8 cellular contexts compared by ENCODE assay signal in the genomic region with DNA sequence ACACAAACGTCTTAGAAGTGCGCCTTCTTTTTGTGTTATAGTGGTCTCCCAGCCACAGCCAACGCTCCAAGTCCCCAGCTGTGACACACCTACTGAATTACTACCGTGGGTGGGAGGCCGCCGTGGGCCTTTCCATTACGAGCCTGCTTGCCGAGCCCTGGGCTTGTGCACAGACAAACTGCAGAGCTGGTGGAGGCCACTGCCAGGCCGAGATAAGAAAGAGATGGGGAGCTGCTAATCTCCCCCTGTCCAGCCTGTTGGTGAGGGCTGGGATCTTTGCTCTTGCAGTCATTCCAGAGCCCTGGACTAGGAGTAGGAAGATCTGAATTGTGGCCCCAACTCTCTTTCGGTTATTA. TPM values are rescaled to one million over a fixed set of nuclear protein-coding genes. Genes with fewer than 3 reads are reported as not detected.
DNase-seq lines count a peak whose midpoint lies in the region; ATAC-seq and TF ChIP-seq lines count a peak whose summit lies in the region.

No MANE protein-coding gene starts in this region.

- CTCF ChIA-PET in Panc1 (lab: Charles Lee), result no interaction called here
- CTCF ChIA-PET in naive thymus-derived CD4-positive, alpha-beta T cell (lab: Charles Lee), result interaction anchor here (0.6 to 1.4 kb wide), 5 partner anchors 9 to 253 kb away, joined by 3 to 6 read pairs (median 4); partner anchors contain the start of genes C2CD2L and VPS11

- peaks cover 7 to 44% (median 17%) of the 10 kb centered on the region in 7 donors for H3K4me1 Mint-ChIP-seq in naive thymus-derived CD4-positive, alpha-beta T cell

- H3K27ac ChIP-seq in Panc1 (ENCODE audit: low read length) (peak overlapping the region; percentile 94), coronary artery (peak overlapping the region; percentile 82 to 86), vagina (peak overlapping the region; percentile 63)
- peak overlapping the region; percentile 81 for H3K27ac ChIP-seq in naive thymus-derived CD4-positive, alpha-beta T cell (ENCODE audit: low read depth, low read length)

- H3K4me3 Mint-ChIP-seq in naive thymus-derived CD4-positive, alpha-beta T cell, result peak overlapping the region; percentile 85 to 98 (median 94)

- H3K27ac Mint-ChIP-seq in naive thymus-derived CD4-positive, alpha-beta T cell, result peak overlapping the region; percentile 87 to 97 (median 93)

- TF ChIP-seq CTCF in Panc1 (IDR thresholded peaks at IDR 0.05), result no peak
- no peak for TF ChIP-seq CTCF in coronary artery (IDR thresholded peaks at IDR 0.05)
- TF ChIP-seq CTCF in vagina (IDR thresholded peaks at IDR 0.05), result no peak

- H3K4me3 ChIP-seq in Panc1 (ENCODE audit: low read depth in 2 of 2, low read length in 2 of 2) (peak overlapping the region; percentile 73 to 92), coronary artery (peak overlapping the region; percentile 69), vagina (peak overlapping the region; percentile 63 to 80)
- H3K4me3 ChIP-seq in naive thymus-derived CD4-positive, alpha-beta T cell (ENCODE audit: low read length), result peak overlapping the region; percentile 81

- in situ Hi-C loops in Panc1 (cut with HindIII; ENCODE audit: low pct_unique_long_range_greater_than_20kb, low sequenced_read_pairs), result no loop called here

- BruUV-seq in Panc1 (replicated peaks; lab: Mats Ljungman, UMichigan), result TSS peak; percentile 94

- peak; percentile 13 for DNase-seq in AG08396 (ENCODE audit: low spot score)
- no peak for DNase-seq in Panc1 (ENCODE audit: low read depth, low spot score)
- DNase-seq in coronary artery (ENCODE audit: low spot score), result no peak
- DNase-seq in naive thymus-derived CD4-positive, alpha-beta T cell, result peak in 2 of 9 donors; percentile 46 to 52
- no peak for DNase-seq in vagina (ENCODE audit: extremely low spot score in 2 of 2)
- no peak for DNase-seq in DMS79 treated with DMSO at 0.1 percent for 48 hours (lab: John Stamatoyannopoulos, UW)
- DNase-seq in NCI-H128 (lab: John Stamatoyannopoulos, UW; ENCODE audit: unreplicated experiment), result no peak

- no peak for TF ChIP-seq POLR2A in vagina (IDR thresholded peaks at IDR 0.05)

- intact Hi-C loops in Panc1 (cut with micrococcal nuclease; ENCODE audit: unreplicated experiment) (no loop called here), vagina (cut with DNase I) (no loop called here)
- intact Hi-C loops in naive thymus-derived CD4-positive, alpha-beta T cell (cut with micrococcal nuclease), result loop anchor here (1.0 to 2.0 kb wide), 8 partner anchors 10 to 67 kb away; partner anchors contain the start of genes DPAGT1 (in 1 of the 2), HINFP (in 1 of the 2), HYOU1 (in 1 of the 2) and RPS25 (in 1 of the 2)

- H3K4me1 ChIP-seq in Panc1 (ENCODE audit: control insufficient read depth, insufficient read depth, low read length), result peaks cover 10% of the 10 kb centered on the region
- H3K4me1 ChIP-seq in naive thymus-derived CD4-positive, alpha-beta T cell (ENCODE audit: control insufficient read depth in 2 of 2, insufficient read depth in 2 of 2, low read length in 2 of 2), result peaks cover 8 to 9% of the 10 kb centered on the region in 2 donors
- H3K4me1 ChIP-seq in vagina, result peaks cover 16% of the 10 kb centered on the region

- POLR2A ChIA-PET in Panc1 (lab: Charles Lee), result interaction anchor here (0.6 to 1.0 kb wide), 5 partner anchors 17 to 623 kb away, joined by 3 to 20 read pairs (median 3); no protein-coding TSS in a partner anchor
- POLR2A ChIA-PET in naive thymus-derived CD4-positive, alpha-beta T cell (lab: Charles Lee), result interaction anchor here (0.8 to 5.1 kb wide), 11 partner anchors 9 to 88 kb away, joined by 3 to 49 read pairs (median 10); partner anchors contain the start of genes C2CD2L, CENATAC, DPAGT1 and HINFP

- H3K9me3 ChIP-seq in Panc1 (ENCODE audit: control insufficient read depth, insufficient read depth, low read depth, low read length) (no peaks in the 10 kb centered on the region), vagina (no peaks in the 10 kb centered on the region)
- H3K9me3 ChIP-seq in naive thymus-derived CD4-positive, alpha-beta T cell (ENCODE audit: control insufficient read depth in 2 of 3, low read length in 3 of 3), result no peaks in the 10 kb centered on the region

- no peaks in the 10 kb centered on the region; the same call in 1 of the 2 replicates for H3K36me3 ChIP-seq in Panc1 (ENCODE audit: control insufficient read depth, insufficient read depth, low read length)
- H3K36me3 ChIP-seq in naive thymus-derived CD4-positive, alpha-beta T cell (ENCODE audit: control insufficient read depth in 2 of 3, insufficient read depth in 3 of 3, low read length in 3 of 3), result peaks cover under 1 to 21% (median 6%) of the 10 kb centered on the region in 3 experiments
- peaks cover 0 to 19% of the 10 kb centered on the region in 2 donors for H3K36me3 ChIP-seq in vagina

- no peaks in the 10 kb centered on the region for H3K27me3 Mint-ChIP-seq in naive thymus-derived CD4-positive, alpha-beta T cell

- ATAC-seq in GM21526 (IDR thresholded peaks at IDR 0.05; ENCODE audit: low FRiP score, unreplicated experiment) (peak; percentile 5), Panc1 (no peak)
- no peak for ATAC-seq in naive thymus-derived CD4-positive, alpha-beta T cell

- H3K36me3 Mint-ChIP-seq in naive thymus-derived CD4-positive, alpha-beta T cell, result peaks cover 3 to 22% (median 8%) of the 10 kb centered on the region in 5 donors

- H3K27me3 ChIP-seq in Panc1 (ENCODE audit: control insufficient read depth, insufficient read depth, low read length) (no peaks in the 10 kb centered on the region), vagina (no peaks in the 10 kb centered on the region)
- no peaks in the 10 kb centered on the region for H3K27me3 ChIP-seq in naive thymus-derived CD4-positive, alpha-beta T cell (ENCODE audit: control insufficient read depth in 2 of 2, insufficient read depth in 2 of 2, low read length in 2 of 2)

- peaks cover 0 to 1% (median 0%) of the 10 kb centered on the region in 11 donors for H3K9me3 Mint-ChIP-seq in naive thymus-derived CD4-positive, alpha-beta T cell

RNA-seq across cellular contexts. Expression of gene HMBS, which starts 0.8 kb away (rescaled TPM):
- 61.6 TPM for total RNA-seq in Panc1 (2021; ENCODE audit: unreplicated experiment)
- polyA plus RNA-seq in Panc1 (2012; ENCODE audit: insufficient read length), result 55.6 TPM
- total RNA-seq in naive thymus-derived CD4-positive, alpha-beta T cell, result 10 to 100 TPM in 1 of 5 experiments, 1 to 10 TPM in 4; 6.7 to 25.4 (median 7.7) TPM
- 10 to 100 TPM; 20.8 to 25.3 TPM for polyA plus RNA-seq in naive thymus-derived CD4-positive, alpha-beta T cell
- total RNA-seq in vagina, result 13.5 TPM

RNA-seq across cellular contexts. Expression of gene DPAGT1, which starts 16.2 kb away (rescaled TPM):
- total RNA-seq in Panc1 (2021; ENCODE audit: unreplicated experiment) (72.1 TPM), vagina (18.2 TPM)
- polyA plus RNA-seq in Panc1 (2012; ENCODE audit: insufficient read length), result 63.4 TPM
- total RNA-seq in naive thymus-derived CD4-positive, alpha-beta T cell, result 10 to 100 TPM; 21.9 to 63.9 (median 37.9) TPM
- polyA plus RNA-seq in naive thymus-derived CD4-positive, alpha-beta T cell, result 10 to 100 TPM; 25.0 to 32.6 TPM

RNA-seq across cellular contexts. Expression of gene VPS11, which starts 17.9 kb away (rescaled TPM):
- total RNA-seq in Panc1 (2021; ENCODE audit: unreplicated experiment) (28.2 TPM), vagina (56.0 TPM)
- 28.5 TPM for polyA plus RNA-seq in Panc1 (2012; ENCODE audit: insufficient read length)
- total RNA-seq in naive thymus-derived CD4-positive, alpha-beta T cell, result 10 to 100 TPM; 39.0 to 73.9 (median 57.1) TPM
- polyA plus RNA-seq in naive thymus-derived CD4-positive, alpha-beta T cell, result 10 to 100 TPM; 40.3 to 72.1 TPM

RNA-seq across cellular contexts. Expression of gene C2CD2L, which starts 21.6 kb away (rescaled TPM):
- total RNA-seq in Panc1 (2021; ENCODE audit: unreplicated experiment), result 10.1 TPM
- 11.3 TPM for polyA plus RNA-seq in Panc1 (2012; ENCODE audit: insufficient read length)
- total RNA-seq in naive thymus-derived CD4-positive, alpha-beta T cell, result 10 to 100 TPM; 24.7 to 40.7 (median 36.1) TPM
- polyA plus RNA-seq in naive thymus-derived CD4-positive, alpha-beta T cell, result 10 to 100 TPM in 1 of 2 donors, 1 to 10 TPM in 1; 2.7 to 10.2 TPM
- total RNA-seq in vagina, result 7.1 TPM

RNA-seq across cellular contexts. Expression of gene HYOU1, which starts 28.5 kb away (rescaled TPM):
- 268 TPM for total RNA-seq in Panc1 (2021; ENCODE audit: unreplicated experiment)
- 193 TPM for polyA plus RNA-seq in Panc1 (2012; ENCODE audit: insufficient read length)
- 100 to 1,000 TPM in 3 of 5 experiments, 10 to 100 TPM in 2; 77.8 to 198 (median 110) TPM for total RNA-seq in naive thymus-derived CD4-positive, alpha-beta T cell
- polyA plus RNA-seq in naive thymus-derived CD4-positive, alpha-beta T cell, result 10 to 100 TPM; 11.3 to 18.3 TPM
- 49.6 TPM for total RNA-seq in vagina

Comparison
In these comparisons a context has a peak if more than half of its experiments do, and no peak if none do; other contexts are left out.
1. intact Hi-C loops: an anchor here in naive thymus-derived CD4-positive, alpha-beta T cell (1.0 to 2.0 kb wide); none called in Panc1 and vagina.